In genomic region chr6:49634080-49634810, GRCh38 we compare ENCODE assay signal across 1 cellular context.
TF ChIP-seq lines count a peak whose summit lies in the region.

No MANE protein-coding gene starts in this region.

TF ChIP-seq in K562, 482 proteins besides CTCF, POLR2A, EP300 and RAD21 (continued from another document):
- TF ChIP-seq, protein P1, sequence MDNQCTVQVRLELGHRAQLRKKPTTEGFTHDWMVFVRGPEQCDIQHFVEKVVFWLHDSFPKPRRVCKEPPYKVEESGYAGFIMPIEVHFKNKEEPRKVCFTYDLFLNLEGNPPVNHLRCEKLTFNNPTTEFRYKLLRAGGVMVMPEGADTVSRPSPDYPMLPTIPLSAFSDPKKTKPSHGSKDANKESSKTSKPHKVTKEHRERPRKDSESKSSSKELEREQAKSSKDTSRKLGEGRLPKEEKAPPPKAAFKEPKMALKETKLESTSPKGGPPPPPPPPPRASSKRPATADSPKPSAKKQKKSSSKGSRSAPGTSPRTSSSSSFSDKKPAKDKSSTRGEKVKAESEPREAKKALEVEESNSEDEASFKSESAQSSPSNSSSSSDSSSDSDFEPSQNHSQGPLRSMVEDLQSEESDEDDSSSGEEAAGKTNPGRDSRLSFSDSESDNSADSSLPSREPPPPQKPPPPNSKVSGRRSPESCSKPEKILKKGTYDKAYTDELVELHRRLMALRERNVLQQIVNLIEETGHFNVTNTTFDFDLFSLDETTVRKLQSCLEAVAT (IDR thresholded peaks at IDR 0.05): peak; percentile 76 to 80; a peak in 3 of 4 replicates
- TF ChIP-seq ZNF77 (CRISPR knock-in tag; IDR thresholded peaks at IDR 0.05) (no peak), NFIX (CRISPR knock-in tag; IDR thresholded peaks at IDR 0.05; ENCODE audit: low read depth) (no peak), SRSF7 (optimal IDR thresholded peaks at IDR 0.05; ENCODE audit: low read depth, low read length) (no peak), ARNT (IDR thresholded peaks at IDR 0.05) (0 out of 4 replicates have a peak, but pooled peaks of 1 of the 2 experiments have one; percentile 22), CREB1 (IDR thresholded peaks at IDR 0.05) (no peak), CREB1 (CRISPR knock-in tag; IDR thresholded peaks at IDR 0.05) (no peak), AFF4 (CRISPR knock-in tag; IDR thresholded peaks at IDR 0.05) (peak; percentile 68), KHSRP (IDR thresholded peaks at IDR 0.05) (0 out of 2 replicates have a peak, but pooled peaks have one; percentile 22), ZBTB8A (IDR thresholded peaks at IDR 0.05; ENCODE audit: partially characterized antibody) (peak; percentile 15), HMG20B (CRISPR knock-in tag; IDR thresholded peaks at IDR 0.05) (no peak), MBD2 (IDR thresholded peaks at IDR 0.05; ENCODE audit: borderline replicate concordance, low read depth) (no peak), NFIC (IDR thresholded peaks at IDR 0.05) (no peak), ZBTB40 (IDR thresholded peaks at IDR 0.05) (0 out of 2 replicates have a peak, but pooled peaks have one; percentile 31), ZBTB40 (CRISPR knock-in tag; IDR thresholded peaks at IDR 0.05) (no peak), ZNF12 (CRISPR knock-in tag; IDR thresholded peaks at IDR 0.05) (no peak), IRF9 (tag; IDR thresholded peaks at IDR 0.05) (no peak), RAD51 (IDR thresholded peaks at IDR 0.05; ENCODE audit: borderline replicate concordance, low read depth) (0 out of 2 replicates have a peak, but pooled peaks have one; percentile 5), POLR2AphosphoS5 (IDR thresholded peaks at IDR 0.05; ENCODE audit: control insufficient read depth, insufficient read depth, low read depth, low read length) (0 out of 2 replicates have a peak, but pooled peaks have one; percentile 18), NR2C2 (CRISPR knock-in tag; IDR thresholded peaks at IDR 0.05) (no peak), NR2C2 (tag; IDR thresholded peaks at IDR 0.05) (no peak), EP400 (IDR thresholded peaks at IDR 0.05) (peak; percentile 22; the same call in 1 of the 2 replicates), MYBL2 (IDR thresholded peaks at IDR 0.05; ENCODE audit: low read depth) (0 out of 2 replicates have a peak, but pooled peaks have one; percentile 34), MYBL2 (CRISPR knock-in tag; IDR thresholded peaks at IDR 0.05; ENCODE audit: borderline replicate concordance) (no peak)
- TF ChIP-seq, protein P2, sequence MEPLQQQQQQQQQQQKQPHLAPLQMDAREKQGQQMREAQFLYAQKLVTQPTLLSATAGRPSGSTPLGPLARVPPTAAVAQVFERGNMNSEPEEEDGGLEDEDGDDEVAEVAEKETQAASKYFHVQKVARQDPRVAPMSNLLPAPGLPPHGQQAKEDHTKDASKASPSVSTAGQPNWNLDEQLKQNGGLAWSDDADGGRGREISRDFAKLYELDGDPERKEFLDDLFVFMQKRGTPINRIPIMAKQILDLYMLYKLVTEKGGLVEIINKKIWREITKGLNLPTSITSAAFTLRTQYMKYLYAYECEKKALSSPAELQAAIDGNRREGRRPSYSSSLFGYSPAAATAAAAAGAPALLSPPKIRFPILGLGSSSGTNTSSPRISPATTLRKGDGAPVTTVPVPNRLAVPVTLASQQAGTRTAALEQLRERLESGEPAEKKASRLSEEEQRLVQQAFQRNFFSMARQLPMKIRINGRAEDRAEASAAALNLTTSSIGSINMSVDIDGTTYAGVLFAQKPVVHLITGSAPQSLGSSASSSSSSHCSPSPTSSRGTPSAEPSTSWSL (CRISPR knock-in tag; IDR thresholded peaks at IDR 0.05; ENCODE audit: borderline replicate concordance): no peak
